ENCODE assay signal across 21 cellular contexts in the genomic region with DNA sequence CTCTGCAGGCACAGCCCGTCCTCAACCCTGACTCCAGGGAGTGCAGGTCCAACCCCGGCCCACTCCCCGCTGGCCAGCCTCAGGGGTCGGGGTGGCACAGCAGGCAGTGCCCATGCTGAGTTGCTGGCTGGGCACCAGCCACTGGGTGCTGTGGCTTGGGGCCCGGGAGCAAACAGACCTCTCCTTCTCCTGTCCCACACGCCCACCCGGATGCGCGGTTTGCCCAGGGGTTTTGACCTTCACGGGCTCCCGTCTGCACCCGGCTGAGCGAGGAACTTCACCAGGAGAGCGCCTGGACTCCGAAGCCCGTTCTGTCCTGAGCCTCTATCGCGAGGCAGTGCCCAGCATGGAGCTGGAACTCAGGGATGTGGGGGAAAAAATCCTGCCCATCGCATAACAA. TPM values are rescaled to one million over a fixed set of nuclear protein-coding genes. Genes with fewer than 3 reads are reported as not detected.
A peak's percentile ranks its signal among the peaks of the same experiment; 100 is the strongest.
DNase-seq lines count a peak whose midpoint lies in the region; ATAC-seq and TF ChIP-seq lines count a peak whose summit lies in the region.
"Had no signal": no experiment of that assay in that cellular context is flagged by ENCODE, and none has a peak within 500 bp of the region (broad histone marks: within the 10 kb centered on the region; RNA-seq: fewer than 3 reads in every experiment).

No MANE protein-coding gene starts in this region.

- no peaks in the 10 kb centered on the region for H3K36me3 ChIP-seq in skeletal muscle satellite cell (ENCODE audit: insufficient read depth, low read length)
- H3K36me3 ChIP-seq: SJSA1, uterus had no signal

- no peak overlapping the region for H3K4me3 ChIP-seq in skeletal muscle satellite cell (ENCODE audit: low read length)
- H3K4me3 ChIP-seq: SJSA1, uterus had no signal

- H3K4me1 ChIP-seq in skeletal muscle satellite cell (ENCODE audit: control insufficient read depth, insufficient read depth, low read length) = peaks cover 27% of the 10 kb centered on the region

- DNase-seq in NCI-H2196 (lab: John Stamatoyannopoulos, UW; ENCODE audit: unreplicated experiment) = peak; percentile 54
- DNase-seq in NCI-H2196 treated with DMSO at 0.1 percent for 48 hours (lab: John Stamatoyannopoulos, UW; ENCODE audit: unreplicated experiment) = no peak
- no peak for DNase-seq in RWPE1 (ENCODE audit: low spot score)
- DNase-seq in left lobe of liver (ENCODE audit: low spot score) = no peak
- DNase-seq in activated CD4-positive, CD25-positive, alpha-beta regulatory T cell treated with anti-CD3 and anti-CD28 coated beads, Interleukin-2, amount 50 U/mL, for 72 hours = no peak
- DNase-seq: activated CD4-positive, CD25-positive, alpha-beta regulatory T cell; CD4-positive, CD25-positive, alpha-beta regulatory T cell; naive thymus-derived CD4-positive, alpha-beta T cell; NCI-H187 treated with DMSO at 0.1 percent for 48 hours; NCI-H446 treated with DMSO at 0.1 percent for 48 hours had no signal

- peak overlapping the region; percentile 19 for H3K4me2 ChIP-seq in skeletal muscle satellite cell (ENCODE audit: low read length)

- H3K27ac ChIP-seq in RWPE1 = peak overlapping the region; percentile 50
- H3K27ac ChIP-seq: SJSA1 had no signal

- POLR2A ChIA-PET in RWPE1 (lab: Yijun Ruan, JAX; ENCODE audit: low non-redundant PET) = no interaction called here

- H3K27me3 ChIP-seq in skeletal muscle satellite cell (ENCODE audit: control insufficient read depth, insufficient read depth, low read length) = peaks cover 11% of the 10 kb centered on the region
- H3K27me3 ChIP-seq: uterus had no signal

- CTCF ChIA-PET in RWPE1 (lab: Yijun Ruan, JAX) = interaction anchor here (0.6 kb wide), 1 partner anchor 223 kb away, joined by 7 read pairs; no protein-coding TSS in a partner anchor

- no peak overlapping the region for H3K9ac ChIP-seq in skeletal muscle satellite cell (ENCODE audit: low read depth, low read length)

- no peak for TF ChIP-seq CTCF in RWPE1 (conservative IDR thresholded peaks at IDR 0.05; ENCODE audit: low read depth)

- ATAC-seq in left lobe of liver (peak; percentile 45), GM21423 (IDR thresholded peaks at IDR 0.05; ENCODE audit: unreplicated experiment) (no peak), HG03460 (IDR thresholded peaks at IDR 0.05; ENCODE audit: unreplicated experiment) (no peak)
- ATAC-seq: HCT116; naive thymus-derived CD4-positive, alpha-beta T cell had no signal

- H3K9me3 ChIP-seq in skeletal muscle satellite cell (replicated peaks; ENCODE audit: low read length) = peaks cover 6% of the 10 kb centered on the region
- H3K9me3 ChIP-seq: uterus had no signal

RNA-seq across cellular contexts. Expression of gene GRIFIN, which starts 2.6 kb away (rescaled TPM):
- total RNA-seq in left lobe of liver = not detected
- total RNA-seq in skeletal muscle satellite cell (2012; rRNA removed) = not detected in 2 replicates
- total RNA-seq: A673; activated T-helper 2 cell treated with anti-CD3 and anti-CD28 coated beads, Interferon-gamma antibody, Interleukin-2, Interleukin-4, amounts not matched to agents 10 μg/mL and 5 μg/mL and 100 μg/mL, durations not matched to agents 14 hours and 24 hours and 36 hours; CD4-positive, CD25-positive, alpha-beta regulatory T cell; frontal cortex; liver; naive thymus-derived CD4-positive, alpha-beta T cell; posterior vena cava; SJSA1; uterus had no signal

RNA-seq across cellular contexts. Expression of gene LFNG, which starts 40.8 kb away (rescaled TPM):
- total RNA-seq in left lobe of liver = 1.2 TPM
- 1.3 and 2.0 TPM in 2 replicates for total RNA-seq in skeletal muscle satellite cell (2012; rRNA removed)
